ENCODE assay signal across 1 cellular context in genomic region chr16:5071341-5071680, GRCh38.
TF ChIP-seq lines count a peak whose summit lies in the region.

No MANE protein-coding gene starts in this region.

TF ChIP-seq in GM23338, 12 proteins besides CTCF, POLR2A, EP300 and RAD21 (continued from another document):
- TF ChIP-seq, protein P1, sequence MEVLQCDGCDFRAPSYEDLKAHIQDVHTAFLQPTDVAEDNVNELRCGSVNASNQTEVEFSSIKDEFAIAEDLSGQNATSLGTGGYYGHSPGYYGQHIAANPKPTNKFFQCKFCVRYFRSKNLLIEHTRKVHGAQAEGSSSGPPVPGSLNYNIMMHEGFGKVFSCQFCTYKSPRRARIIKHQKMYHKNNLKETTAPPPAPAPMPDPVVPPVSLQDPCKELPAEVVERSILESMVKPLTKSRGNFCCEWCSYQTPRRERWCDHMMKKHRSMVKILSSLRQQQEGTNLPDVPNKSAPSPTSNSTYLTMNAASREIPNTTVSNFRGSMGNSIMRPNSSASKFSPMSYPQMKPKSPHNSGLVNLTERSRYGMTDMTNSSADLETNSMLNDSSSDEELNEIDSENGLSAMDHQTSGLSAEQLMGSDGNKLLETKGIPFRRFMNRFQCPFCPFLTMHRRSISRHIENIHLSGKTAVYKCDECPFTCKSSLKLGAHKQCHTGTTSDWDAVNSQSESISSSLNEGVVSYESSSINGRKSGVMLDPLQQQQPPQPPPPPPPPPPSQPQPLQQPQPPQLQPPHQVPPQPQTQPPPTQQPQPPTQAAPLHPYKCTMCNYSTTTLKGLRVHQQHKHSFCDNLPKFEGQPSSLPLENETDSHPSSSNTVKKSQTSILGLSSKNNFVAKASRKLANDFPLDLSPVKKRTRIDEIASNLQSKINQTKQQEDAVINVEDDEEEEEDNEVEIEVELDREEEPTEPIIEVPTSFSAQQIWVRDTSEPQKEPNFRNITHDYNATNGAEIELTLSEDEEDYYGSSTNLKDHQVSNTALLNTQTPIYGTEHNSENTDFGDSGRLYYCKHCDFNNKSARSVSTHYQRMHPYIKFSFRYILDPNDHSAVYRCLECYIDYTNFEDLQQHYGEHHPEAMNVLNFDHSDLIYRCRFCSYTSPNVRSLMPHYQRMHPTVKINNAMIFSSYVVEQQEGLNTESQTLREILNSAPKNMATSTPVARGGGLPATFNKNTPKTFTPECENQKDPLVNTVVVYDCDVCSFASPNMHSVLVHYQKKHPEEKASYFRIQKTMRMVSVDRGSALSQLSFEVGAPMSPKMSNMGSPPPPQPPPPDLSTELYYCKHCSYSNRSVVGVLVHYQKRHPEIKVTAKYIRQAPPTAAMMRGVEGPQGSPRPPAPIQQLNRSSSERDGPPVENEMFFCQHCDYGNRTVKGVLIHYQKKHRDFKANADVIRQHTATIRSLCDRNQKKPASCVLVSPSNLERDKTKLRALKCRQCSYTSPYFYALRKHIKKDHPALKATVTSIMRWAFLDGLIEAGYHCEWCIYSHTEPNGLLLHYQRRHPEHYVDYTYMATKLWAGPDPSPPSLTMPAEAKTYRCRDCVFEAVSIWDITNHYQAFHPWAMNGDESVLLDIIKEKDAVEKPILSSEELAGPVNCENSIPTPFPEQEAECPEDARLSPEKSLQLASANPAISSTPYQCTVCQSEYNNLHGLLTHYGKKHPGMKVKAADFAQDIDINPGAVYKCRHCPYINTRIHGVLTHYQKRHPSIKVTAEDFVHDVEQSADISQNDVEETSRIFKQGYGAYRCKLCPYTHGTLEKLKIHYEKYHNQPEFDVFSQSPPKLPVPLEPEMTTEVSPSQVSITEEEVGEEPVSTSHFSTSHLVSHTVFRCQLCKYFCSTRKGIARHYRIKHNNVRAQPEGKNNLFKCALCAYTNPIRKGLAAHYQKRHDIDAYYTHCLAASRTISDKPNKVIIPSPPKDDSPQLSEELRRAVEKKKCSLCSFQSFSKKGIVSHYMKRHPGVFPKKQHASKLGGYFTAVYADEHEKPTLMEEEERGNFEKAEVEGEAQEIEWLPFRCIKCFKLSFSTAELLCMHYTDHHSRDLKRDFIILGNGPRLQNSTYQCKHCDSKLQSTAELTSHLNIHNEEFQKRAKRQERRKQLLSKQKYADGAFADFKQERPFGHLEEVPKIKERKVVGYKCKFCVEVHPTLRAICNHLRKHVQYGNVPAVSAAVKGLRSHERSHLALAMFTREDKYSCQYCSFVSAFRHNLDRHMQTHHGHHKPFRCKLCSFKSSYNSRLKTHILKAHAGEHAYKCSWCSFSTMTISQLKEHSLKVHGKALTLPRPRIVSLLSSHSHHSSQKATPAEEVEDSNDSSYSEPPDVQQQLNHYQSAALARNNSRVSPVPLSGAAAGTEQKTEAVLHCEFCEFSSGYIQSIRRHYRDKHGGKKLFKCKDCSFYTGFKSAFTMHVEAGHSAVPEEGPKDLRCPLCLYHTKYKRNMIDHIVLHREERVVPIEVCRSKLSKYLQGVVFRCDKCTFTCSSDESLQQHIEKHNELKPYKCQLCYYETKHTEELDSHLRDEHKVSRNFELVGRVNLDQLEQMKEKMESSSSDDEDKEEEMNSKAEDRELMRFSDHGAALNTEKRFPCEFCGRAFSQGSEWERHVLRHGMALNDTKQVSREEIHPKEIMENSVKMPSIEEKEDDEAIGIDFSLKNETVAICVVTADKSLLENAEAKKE (CRISPR knock-in tag; IDR thresholded peaks at IDR 0.05): no peak
- TF ChIP-seq REST (IDR thresholded peaks at IDR 0.05; ENCODE audit: unreplicated experiment) (no peak), JUNB (IDR thresholded peaks at IDR 0.05; ENCODE audit: unreplicated experiment) (no peak), ZNF114 (CRISPR knock-in tag; IDR thresholded peaks at IDR 0.05) (no peak), STAT1 (IDR thresholded peaks at IDR 0.05; ENCODE audit: unreplicated experiment) (no peak)
